17 cellular contexts compared by ENCODE assay signal in the genomic region with DNA sequence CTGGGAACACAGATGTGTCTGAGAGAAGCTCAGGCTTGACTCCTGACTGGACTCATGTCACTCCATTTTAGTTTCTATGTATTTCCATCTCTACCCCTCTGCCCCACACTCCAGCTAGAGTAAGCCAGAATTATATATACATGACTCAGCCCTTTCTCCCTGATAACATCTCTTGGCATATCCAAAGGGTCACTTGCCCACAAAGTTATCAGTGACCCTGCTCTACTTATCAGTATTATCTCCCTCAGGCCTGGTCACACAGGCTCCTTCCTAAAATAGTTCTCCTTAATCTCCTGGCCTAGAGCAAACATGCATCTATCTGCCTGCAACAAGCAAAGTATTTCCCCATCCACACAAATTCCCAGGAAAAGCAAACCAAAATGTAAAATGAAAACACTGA.
DNase-seq lines count a peak whose midpoint lies in the region; ATAC-seq, FAIRE-seq and TF ChIP-seq lines count a peak whose summit lies in the region.
"Had no signal": no experiment of that assay in that cellular context is flagged by ENCODE, and none has a peak within 500 bp of the region (broad histone marks: within the 10 kb centered on the region; RNA-seq: fewer than 3 reads in every experiment).

No MANE protein-coding gene starts in this region.

- ATAC-seq in A549 (no peak), HG02970 (IDR thresholded peaks at IDR 0.05; ENCODE audit: low FRiP score, unreplicated experiment) (no peak), HG03175 (IDR thresholded peaks at IDR 0.05; ENCODE audit: unreplicated experiment) (no peak)
- ATAC-seq: GM23338, T-helper 17 cell had no signal

- H3F3A ChIP-seq in SK-N-SH (replicated peaks; ENCODE audit: insufficient read depth) = peaks cover 9% of the 10 kb centered on the region

- H3K9me3 ChIP-seq in A549 (no peaks in the 10 kb centered on the region), SK-N-SH (peaks cover 9% of the 10 kb centered on the region)
- H3K9me3 ChIP-seq: ovary had no signal

- H3K79me2 ChIP-seq in SK-N-SH (ENCODE audit: insufficient read depth) = peaks cover 22% of the 10 kb centered on the region

- no peak for TF ChIP-seq RAD21 in A549 (conservative IDR thresholded peaks at IDR 0.05 in 1 of 2, IDR thresholded peaks at IDR 0.05 in 1 of 2)
- TF ChIP-seq RAD21 in SK-N-SH (IDR thresholded peaks at IDR 0.05; ENCODE audit: low read length) = no peak; the same call in 1 of the 2 replicates

- no peak overlapping the region for H2AFZ ChIP-seq in SK-N-SH (ENCODE audit: low read depth)

- DNase-seq in A549 (ENCODE audit: low read depth in 1 of 2, low spot score in 1 of 2) (peak in 1 of 2 experiments; percentile 2), ELF-1 (ENCODE audit: low read depth, low spot score) (peak; percentile 40), SK-N-SH (peak; percentile 47), iPS-NIHi7 (ENCODE audit: extremely low spot score) (peak; percentile 21), ACHN (no peak)
- no peak for DNase-seq in activated CD4-positive, alpha-beta T cell treated with anti-CD3 and anti-CD28 coated beads for 1 hour
- DNase-seq: activated gamma-delta T cell; aorta; foreskin melanocyte; NCI-H446; ovary; stimulated activated CD4-positive, alpha-beta T cell treated with anti-CD3 and anti-CD28 coated beads, Interleukin-4, amount 100 ng/mL, for 4 hours; T-helper 17 cell had no signal

- in situ Hi-C loops in ACHN (cut with HindIII; ENCODE audit: low pct_ligation_motif_present, low pct_unique_long_range_greater_than_20kb, low sequenced_read_pairs) = no loop called here

- TF ChIP-seq EP300 in A549 (IDR thresholded peaks at IDR 0.05) (no peak), SK-N-SH (IDR thresholded peaks at IDR 0.05; ENCODE audit: borderline replicate concordance in 1 of 2, low read depth in 1 of 2, low read length in 1 of 2) (peak; percentile 71 to 99; a peak in 3 of 4 replicates)

- no peak for TF ChIP-seq POLR2A in A549 (IDR thresholded peaks at IDR 0.05; ENCODE audit: low read length)

- CTCF ChIA-PET in A549 (lab: Yijun Ruan, JAX) = no interaction called here
- CTCF ChIA-PET in SK-N-SH (lab: Yijun Ruan, JAX) = interaction anchor here (0.6 kb wide), 1 partner anchor 194 kb away, joined by 3 read pairs; no protein-coding TSS in a partner anchor

- POLR2A ChIA-PET in A549 (lab: Yijun Ruan, JAX) = no interaction called here
- POLR2A ChIA-PET in SK-N-SH (lab: Yijun Ruan, JAX) = no interaction called here

- no peaks in the 10 kb centered on the region for H3K9me2 ChIP-seq in SK-N-SH

- H3K4me2 ChIP-seq in A549 = no peak overlapping the region
- H3K4me2 ChIP-seq in SK-N-SH = peak overlapping the region; percentile 0; the same call in 1 of the 2 replicates
- H3K4me2 ChIP-seq: GM23338 had no signal

- no peak overlapping the region for H3K9ac ChIP-seq in SK-N-SH

- no peak for FAIRE-seq in A549 (lab: Jason Lieb, UNC)
- FAIRE-seq: endometrium had no signal

- H3K27ac ChIP-seq in A549 (no peak overlapping the region), SK-N-SH (ENCODE audit: low read depth in 2 of 2, low read length in 1 of 2) (peak overlapping the region; percentile 46 to 73; a peak in 3 of 4 replicates)
- H3K27ac ChIP-seq: ovary had no signal

- H4K20me1 ChIP-seq in SK-N-SH (ENCODE audit: insufficient read depth) = no peaks in the 10 kb centered on the region

- H3K4me1 ChIP-seq in A549 (no peaks in the 10 kb centered on the region), SK-N-SH (ENCODE audit: control insufficient read depth in 1 of 2, insufficient read depth in 2 of 2, low read depth in 1 of 2, low read length in 1 of 2) (peaks cover 8 to 12% of the 10 kb centered on the region in 2 experiments; a peak in 3 of 4 replicates)

- H3K27me3 ChIP-seq in SK-N-SH (ENCODE audit: insufficient read depth) = no peaks in the 10 kb centered on the region
- H3K27me3 ChIP-seq: ovary had no signal

- H3K4me3 ChIP-seq in A549 (no peak overlapping the region), SK-N-SH (ENCODE audit: low read depth in 2 of 2, low read length in 1 of 2) (no peak overlapping the region)
- H3K4me3 ChIP-seq: GM23338, ovary had no signal

- TF ChIP-seq CTCF in A549 (IDR thresholded peaks at IDR 0.05) (no peak), SK-N-SH (IDR thresholded peaks at IDR 0.05) (no peak)

- H3K36me3 ChIP-seq in SK-N-SH (replicated peaks in 1 of 2; ENCODE audit: control insufficient read depth in 1 of 2, insufficient read depth in 2 of 2, low read length in 1 of 2) = peaks cover 0 to 46% of the 10 kb centered on the region in 2 experiments
- H3K36me3 ChIP-seq: ovary had no signal

TF ChIP-seq in A549, 52 proteins besides CTCF, POLR2A, EP300 and RAD21:
- TF ChIP-seq ESRRA (IDR thresholded peaks at IDR 0.05; ENCODE audit: borderline replicate concordance, low read length) (no peak), HOXB13 (CRISPR knock-in tag; IDR thresholded peaks at IDR 0.05; ENCODE audit: low read depth) (no peak), USF2 (IDR thresholded peaks at IDR 0.05) (no peak), MAFK (IDR thresholded peaks at IDR 0.05; ENCODE audit: partially characterized antibody) (peak; percentile 2), GATA3 (IDR thresholded peaks at IDR 0.05; ENCODE audit: borderline replicate concordance) (peak; percentile 37; the same call in 1 of the 2 replicates)

TF ChIP-seq in SK-N-SH, 30 proteins besides CTCF, POLR2A, EP300 and RAD21 (continues in another document):
- TF ChIP-seq USF1 (IDR thresholded peaks at IDR 0.05; ENCODE audit: borderline replicate concordance, low read depth) (no peak), ELF1 (IDR thresholded peaks at IDR 0.05) (peak; percentile 50; the same call in 1 of the 2 replicates), FOXJ3 (CRISPR knock-in tag; IDR thresholded peaks at IDR 0.05) (peak; percentile 83), NRF1 (IDR thresholded peaks at IDR 0.05; ENCODE audit: low read depth, low read length) (no peak), PBX3 (IDR thresholded peaks at IDR 0.05) (peak; percentile 83), EZH2phosphoT487 (IDR thresholded peaks at IDR 0.05; ENCODE audit: borderline replicate concordance, low read depth) (no peak), GATA2 (CRISPR knock-in tag; IDR thresholded peaks at IDR 0.05) (peak; percentile 96), USF2 (IDR thresholded peaks at IDR 0.05; ENCODE audit: borderline replicate concordance, low read depth, low read length) (no peak), NFIC (IDR thresholded peaks at IDR 0.05; ENCODE audit: borderline replicate concordance) (peak; percentile 99), MAX (IDR thresholded peaks at IDR 0.05; ENCODE audit: low read depth) (0 out of 2 replicates have a peak, but pooled peaks have one; percentile 57), SMC3 (IDR thresholded peaks at IDR 0.05; ENCODE audit: low read depth, low read length) (no peak), CHD2 (IDR thresholded peaks at IDR 0.05; ENCODE audit: low read length, partially characterized antibody) (peak; percentile 27), YY1 (IDR thresholded peaks at IDR 0.05; ENCODE audit: low read depth) (peak; percentile 52; the same call in 1 of the 2 replicates), ZBTB33 (IDR thresholded peaks at IDR 0.05; ENCODE audit: borderline replicate concordance, low read depth) (peak; percentile 79), RXRA (IDR thresholded peaks at IDR 0.05; ENCODE audit: borderline replicate concordance, low read depth) (peak; percentile 98), FOXM1 (IDR thresholded peaks at IDR 0.05; ENCODE audit: low read depth) (peak; percentile 88), TAF1 (IDR thresholded peaks at IDR 0.05; ENCODE audit: borderline replicate concordance, low read depth, low read length) (no peak), FOSL2 (IDR thresholded peaks at IDR 0.05; ENCODE audit: borderline replicate concordance, low read depth) (peak; percentile 85)

Comparison
In these comparisons a context has a peak if more than half of its experiments do, and no peak if none do; other contexts are left out.
1. DNase-seq: peak in ELF-1 (single experiment), SK-N-SH (single experiment) and iPS-NIHi7 (single experiment); none in activated CD4-positive, alpha-beta T cell treated with anti-CD3 and anti-CD28 coated beads for 1 hour (single experiment) and ACHN (single experiment).
2. H3K27ac ChIP-seq: peak in SK-N-SH (2 of 2); none in A549 (0 of 2).
3. Of the 12 proteins assayed by ChIP-seq in both A549 and SK-N-SH: peak only in A549: none; only in SK-N-SH: CHD2, EP300, FOSL2, MAX, PBX3, RCOR1 and 1 more; in both: none; in neither: 5.